Comparison of ENCODE assay signal across 8 cellular contexts in genomic region chr10:132443605-132443997, GRCh38. TPM values are rescaled to one million over a fixed set of nuclear protein-coding genes. Genes with fewer than 3 reads are reported as not detected.
DNase-seq lines count a peak whose midpoint lies in the region; ATAC-seq and TF ChIP-seq lines count a peak whose summit lies in the region.

No MANE protein-coding gene starts in this region.

- TF ChIP-seq CTCF in GM13976 (IDR thresholded peaks at IDR 0.05; ENCODE audit: borderline replicate concordance, control extremely low read depth, extremely low read depth, insufficient read depth, missing control alignments) = peak; percentile 28

- no peak for ATAC-seq in GM18517 (IDR thresholded peaks at IDR 0.05; ENCODE audit: unreplicated experiment)
- no peak for ATAC-seq in esophagus mucosa

- DNase-seq in GM13976 (ENCODE audit: low spot score) = peak; percentile 75
- DNase-seq in NOMO-1 (lab: John Stamatoyannopoulos, UW; ENCODE audit: unreplicated experiment in 2 of 2) = peak; percentile 54 to 82
- peak; percentile 86 for DNase-seq in activated CD8-positive, alpha-beta memory T cell treated with anti-CD3 and anti-CD28 coated beads, Interleukin-2, amount 50 U/mL, for 48 hours
- peak; percentile 38 for DNase-seq in glomerular visceral epithelial cell (ENCODE audit: extremely low spot score)
- DNase-seq in stimulated activated CD8-positive, alpha-beta memory T cell treated with anti-CD3 and anti-CD28 coated beads, Interleukin-4, amount 100 ng/mL, for 24 hours (ENCODE audit: low read depth) = peak; percentile 61
- no peak for DNase-seq in SW480 (ENCODE audit: low spot score)

- in situ Hi-C loops in GM13976 (cut with MboI; ENCODE audit: low sequenced_read_pairs, unreplicated experiment) = no loop called here

RNA-seq across cellular contexts. Expression of gene PWWP2B, which starts 46.6 kb away (rescaled TPM):
- 14.6 TPM for total RNA-seq in esophagus mucosa
